19 cellular contexts compared by ENCODE assay signal in genomic region chr5:133706732-133707430, GRCh38.
"Had no signal": no experiment of that assay in that cellular context is flagged by ENCODE, and none has a peak within 500 bp of the region (broad histone marks: within the 10 kb centered on the region; RNA-seq: fewer than 3 reads in every experiment).

No MANE protein-coding gene starts in this region.

- H3K4me3 ChIP-seq: cardiac muscle cell, lung, ovary, prostate gland, stomach, vagina had no signal

- H3K27me3 ChIP-seq: cardiac muscle cell, ovary, stomach, vagina had no signal

- H3K4me3 Mint-ChIP-seq: activated B cell treated with CpG ODN at 0.5 μM for 24 hours; activated CD4-positive, alpha-beta T cell treated with anti-CD3 and anti-CD28 coated beads for 36 hours; activated naive CD8-positive, alpha-beta T cell treated with anti-CD3 and anti-CD28 coated beads for 36 hours; naive thymus-derived CD8-positive, alpha-beta T cell; stimulated activated memory B cell treated with anti-CD40 and anti-IgM and Interleukin-4, amounts not matched to agents 10 μg/mL and 1 μg/mL and 100 μg/mL, for 72 hours; T-helper 17 cell had no signal

- H3K9me3 ChIP-seq: ovary, prostate gland, stomach, vagina had no signal

- H3K27ac Mint-ChIP-seq: activated B cell treated with CpG ODN at 0.5 μM for 24 hours; activated CD4-positive, alpha-beta T cell treated with anti-CD3 and anti-CD28 coated beads for 36 hours; activated naive CD8-positive, alpha-beta T cell treated with anti-CD3 and anti-CD28 coated beads for 36 hours; stimulated activated memory B cell treated with anti-CD40 and anti-IgM and Interleukin-4, amounts not matched to agents 10 μg/mL and 1 μg/mL and 100 μg/mL, for 72 hours; T-helper 17 cell had no signal

- H3K27ac ChIP-seq: cardiac muscle cell, foreskin keratinocyte, ovary, prostate gland, stomach, vagina had no signal

- H3K4me1 ChIP-seq: foreskin keratinocyte, prostate gland had no signal

- H3K9me3 Mint-ChIP-seq: activated B cell treated with CpG ODN at 0.5 μM for 24 hours; activated naive CD8-positive, alpha-beta T cell treated with anti-CD3 and anti-CD28 coated beads for 36 hours; naive thymus-derived CD8-positive, alpha-beta T cell; stimulated activated memory B cell treated with anti-CD40 and anti-IgM and Interleukin-4, amounts not matched to agents 10 μg/mL and 1 μg/mL and 100 μg/mL, for 72 hours had no signal

- H3K36me3 Mint-ChIP-seq: activated naive CD8-positive, alpha-beta T cell treated with anti-CD3 and anti-CD28 coated beads for 36 hours; naive thymus-derived CD8-positive, alpha-beta T cell; stimulated activated memory B cell treated with anti-CD40 and anti-IgM and Interleukin-4, amounts not matched to agents 10 μg/mL and 1 μg/mL and 100 μg/mL, for 72 hours had no signal

- H3K36me3 ChIP-seq: cardiac muscle cell, ovary, prostate gland, stomach, vagina had no signal

- DNase-seq: activated B cell treated with CpG ODN at 0.5 μM for 24 hours; activated CD4-positive, alpha-beta T cell treated with anti-CD3 and anti-CD28 coated beads for 36 hours; activated CD4-positive, alpha-beta T cell treated with anti-CD3 and anti-CD28 coated beads, Interleukin-2, amount 50 U/mL, for 4 hours; activated naive CD4-positive, alpha-beta T cell treated with Interleukin-2 at 50 U/mL for 16 hours; activated naive CD8-positive, alpha-beta T cell treated with anti-CD3 and anti-CD28 coated beads for 36 hours; activated T-cell treated with anti-CD3 and anti-CD28 coated beads, Interleukin-2, amount 50 U/mL, for 48 hours; foreskin keratinocyte; kidney; naive thymus-derived CD8-positive, alpha-beta T cell; ovary; stimulated activated CD4-positive, alpha-beta T cell treated with anti-CD3 and anti-CD28 coated beads, Interleukin-12 subunit alpha, Interleukin-12 subunit beta, amount 100 ng/mL, for 4 hours; stomach; T-helper 17 cell; trophoblast cell had no signal

- H3K4me1 Mint-ChIP-seq: activated B cell treated with CpG ODN at 0.5 μM for 24 hours; activated CD4-positive, alpha-beta T cell treated with anti-CD3 and anti-CD28 coated beads for 36 hours; activated naive CD8-positive, alpha-beta T cell treated with anti-CD3 and anti-CD28 coated beads for 36 hours; naive thymus-derived CD8-positive, alpha-beta T cell; stimulated activated memory B cell treated with anti-CD40 and anti-IgM and Interleukin-4, amounts not matched to agents 10 μg/mL and 1 μg/mL and 100 μg/mL, for 72 hours; T-helper 17 cell had no signal

- H3K27me3 Mint-ChIP-seq: activated CD4-positive, alpha-beta T cell treated with anti-CD3 and anti-CD28 coated beads for 36 hours; activated naive CD8-positive, alpha-beta T cell treated with anti-CD3 and anti-CD28 coated beads for 36 hours had no signal
